14 cellular contexts compared by ENCODE assay signal in genomic region chr15:62769604-62770003, GRCh38.
A peak's percentile ranks its signal among the peaks of the same experiment; 100 is the strongest.
DNase-seq lines count a peak whose midpoint lies in the region; ATAC-seq and TF ChIP-seq lines count a peak whose summit lies in the region.
"Had no signal": no experiment of that assay in that cellular context is flagged by ENCODE, and none has a peak within 500 bp of the region (broad histone marks: within the 10 kb centered on the region; RNA-seq: fewer than 3 reads in every experiment).

No MANE protein-coding gene starts in this region.

- TF ChIP-seq CTCF in AG10803 (conservative IDR thresholded peaks at IDR 0.05; ENCODE audit: low read length) = no peak
- TF ChIP-seq CTCF in astrocyte of the spinal cord (IDR thresholded peaks at IDR 0.05; ENCODE audit: low read depth, low read length) = no peak

- H3K4me3 ChIP-seq in AG10803 (ENCODE audit: low read length) (no peak overlapping the region), astrocyte of the spinal cord (ENCODE audit: low read depth, low read length) (no peak overlapping the region)
- H3K4me3 ChIP-seq: thyroid gland had no signal

- ATAC-seq in left lobe of liver = no peak

- in situ Hi-C loops in astrocyte of the spinal cord (cut with HindIII; ENCODE audit: low sequenced_read_pairs) = no loop called here

- DNase-seq in AG10803 (ENCODE audit: low read depth) (peak; percentile 84), M059J (ENCODE audit: low read depth) (peak; percentile 94), astrocyte of the spinal cord (ENCODE audit: low read depth, low spot score) (peak; percentile 85), kidney glomerular epithelial cell (lab: John Stamatoyannopoulos, UW) (peak; percentile 52), left lobe of liver (ENCODE audit: low spot score) (no peak), NCI-H446 (lab: John Stamatoyannopoulos, UW) (no peak), NCI-H1436 treated with DMSO at 0.1 percent for 48 hours (lab: John Stamatoyannopoulos, UW) (no peak), iPS-NIHi7 (ENCODE audit: extremely low spot score) (no peak)
- DNase-seq: DMS153; erythroblast; mesendoderm; NCI-H187 treated with DMSO at 0.1 percent for 48 hours; stimulated activated CD4-positive, alpha-beta T cell treated with anti-CD3 and anti-CD28 coated beads, Interleukin-15, amount 100 ng/mL, for 24 hours; thyroid gland had no signal

Comparison
In these comparisons a context has a peak if more than half of its experiments do, and no peak if none do; other contexts are left out.
1. DNase-seq: peak in AG10803 (single experiment), M059J (single experiment), astrocyte of the spinal cord (single experiment) and kidney glomerular epithelial cell (single experiment); none in left lobe of liver (single experiment), NCI-H446 (0 of 2), NCI-H1436 treated with DMSO at 0.1 percent for 48 hours (single experiment) and iPS-NIHi7 (single experiment).